13 cellular contexts compared by ENCODE assay signal in the genomic region with DNA sequence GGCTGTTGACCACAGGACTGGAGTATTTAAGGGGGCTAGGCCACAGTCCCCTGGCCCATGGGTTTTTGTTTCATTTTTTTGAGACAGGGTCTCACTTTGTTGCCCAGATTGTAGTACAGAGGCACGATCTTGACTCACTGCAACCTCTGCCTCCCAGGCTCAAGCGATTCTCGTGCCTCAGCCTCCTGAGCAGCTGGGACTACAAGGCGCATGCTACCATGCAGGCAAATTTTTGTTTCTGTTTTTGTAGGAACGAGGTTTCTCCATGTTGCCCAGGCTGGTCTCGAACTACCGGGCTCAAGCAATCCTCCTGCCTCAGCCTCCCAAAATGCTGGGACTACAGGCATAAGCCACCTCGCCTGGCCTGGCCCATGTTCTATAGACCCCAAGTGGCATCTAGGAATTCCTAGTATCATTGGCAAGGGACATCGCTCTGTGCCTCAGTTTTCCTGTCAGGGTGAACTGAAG. TPM values are rescaled to one million over a fixed set of nuclear protein-coding genes. Genes with fewer than 3 reads are reported as not detected.
DNase-seq lines count a peak whose midpoint lies in the region; ATAC-seq and TF ChIP-seq lines count a peak whose summit lies in the region.
"Had no signal": no experiment of that assay in that cellular context is flagged by ENCODE, and none has a peak within 500 bp of the region (broad histone marks: within the 10 kb centered on the region; RNA-seq: fewer than 3 reads in every experiment).

No MANE protein-coding gene starts in this region.

- peaks cover 64% of the 10 kb centered on the region for H3K4me1 ChIP-seq in Caco-2
- peaks cover 2 to 94% (median 73%) of the 10 kb centered on the region in 3 donors for H3K4me1 ChIP-seq in gastroesophageal sphincter
- H3K4me1 ChIP-seq in gastrocnemius medialis = peaks cover 86 to 87% of the 10 kb centered on the region in 2 donors
- peaks cover 51% of the 10 kb centered on the region for H3K4me1 ChIP-seq in CD4-positive, alpha-beta memory T cell (ENCODE audit: insufficient read depth, low read length)

- no TSS peak for BruUV-seq in Caco-2 (replicated peaks; lab: Mats Ljungman, UMichigan)

- TF ChIP-seq EP300 in gastroesophageal sphincter (IDR thresholded peaks at IDR 0.05) = no peak

- ATAC-seq in gastroesophageal sphincter = no peak
- no peak for ATAC-seq in gastrocnemius medialis
- no peak for ATAC-seq in GM18505 (IDR thresholded peaks at IDR 0.05; ENCODE audit: unreplicated experiment)
- no peak for ATAC-seq in GM19023 (IDR thresholded peaks at IDR 0.05; ENCODE audit: unreplicated experiment)
- ATAC-seq: stimulated activated naive CD8-positive, alpha-beta T cell treated with anti-CD3 and anti-CD28 coated beads, Interleukin-15, Interleukin-2, amounts not matched to agents 100 U/mL and 50 U/mL, for 24 hours had no signal

- DNase-seq in Caco-2 (no peak), RWPE1 (ENCODE audit: low spot score) (no peak), gastrocnemius medialis (no peak), dermis blood vessel endothelial cell (no peak)
- DNase-seq in CD4-positive, alpha-beta memory T cell = no peak
- DNase-seq: activated naive CD4-positive, alpha-beta T cell treated with anti-CD3 and anti-CD28 coated beads, Interleukin-2, amount 50 U/mL, for 16 hours; NCI-H774; stimulated activated CD4-positive, alpha-beta T cell treated with anti-CD3 and anti-CD28 coated beads, Interleukin-12 subunit alpha, Interleukin-12 subunit beta, amount 100 ng/mL, for 4 hours; stimulated activated naive CD8-positive, alpha-beta T cell treated with anti-CD3 and anti-CD28 coated beads, Interleukin-15, Interleukin-2, amounts not matched to agents 100 U/mL and 50 U/mL, for 24 hours had no signal

- intact Hi-C loops in Caco-2 (cut with micrococcal nuclease; ENCODE audit: unreplicated experiment) = no loop called here
- intact Hi-C loops in gastrocnemius medialis (cut with DNase I; ENCODE audit: low total_unique reads) = loop anchor here (5.0 to 10.0 kb wide), 5 partner anchors 80 to 538 kb away; partner anchors contain the start of genes MEF2D, MRPL24 and PEAR1
- intact Hi-C loops in CD4-positive, alpha-beta memory T cell (cut with micrococcal nuclease) = no loop called here

- TF ChIP-seq POLR2A in gastroesophageal sphincter (IDR thresholded peaks at IDR 0.05) (no peak), gastrocnemius medialis (IDR thresholded peaks at IDR 0.05) (no peak), GM18505 (IDR thresholded peaks at IDR 0.05; ENCODE audit: borderline replicate concordance, extremely low read depth, insufficient read depth, insufficient read length) (no peak)

- H3K27ac Mint-ChIP-seq in Caco-2 (ENCODE audit: unreplicated experiment) = peak overlapping the region; percentile 89
- H3K27ac Mint-ChIP-seq in CD4-positive, alpha-beta memory T cell = no peak overlapping the region

- H3K9me3 ChIP-seq in Caco-2 (no peaks in the 10 kb centered on the region), gastroesophageal sphincter (no peaks in the 10 kb centered on the region), gastrocnemius medialis (no peaks in the 10 kb centered on the region)
- H3K9me3 ChIP-seq in CD4-positive, alpha-beta memory T cell (ENCODE audit: control insufficient read depth in 1 of 2, low read length in 2 of 2) = no peaks in the 10 kb centered on the region

- H3K27ac ChIP-seq in RWPE1 = peak overlapping the region; percentile 89
- peak overlapping the region in 3 of 4 donors; percentile 81 to 85 (median 84) for H3K27ac ChIP-seq in gastroesophageal sphincter
- H3K27ac ChIP-seq in gastrocnemius medialis = peak overlapping the region; percentile 91 to 97 (median 94)
- no peak overlapping the region for H3K27ac ChIP-seq in CD4-positive, alpha-beta memory T cell (ENCODE audit: low read depth, low read length)

- POLR2A ChIA-PET in Caco-2 (lab: Charles Lee) = interaction anchor here (0.6 to 1.9 kb wide), 2 partner anchors 14 to 187 kb away, joined by 10 to 28 read pairs; partner anchors contain the start of gene NES
- POLR2A ChIA-PET in RWPE1 (lab: Yijun Ruan, JAX; ENCODE audit: low non-redundant PET) = no interaction called here
- POLR2A ChIA-PET in CD4-positive, alpha-beta memory T cell (lab: Charles Lee; ENCODE audit: partially characterized antibody) = no interaction called here

- no peaks in the 10 kb centered on the region for H3K27me3 ChIP-seq in Caco-2 (replicated peaks; ENCODE audit: control insufficient read depth, insufficient read depth, low read length)
- peaks cover 8% of the 10 kb centered on the region for H3K27me3 ChIP-seq in gastroesophageal sphincter
- no peaks in the 10 kb centered on the region for H3K27me3 ChIP-seq in gastrocnemius medialis
- H3K27me3 ChIP-seq in CD4-positive, alpha-beta memory T cell (ENCODE audit: insufficient read depth, low read length) = no peaks in the 10 kb centered on the region

- H3K36me3 ChIP-seq in Caco-2 (ENCODE audit: control insufficient read depth, insufficient read depth, low read length) = no peaks in the 10 kb centered on the region
- H3K36me3 ChIP-seq in gastroesophageal sphincter = no peaks in the 10 kb centered on the region
- H3K36me3 ChIP-seq in gastrocnemius medialis = no peaks in the 10 kb centered on the region
- no peaks in the 10 kb centered on the region for H3K36me3 ChIP-seq in CD4-positive, alpha-beta memory T cell (ENCODE audit: insufficient read depth, low read length)

- no peaks in the 10 kb centered on the region for H3K9me3 Mint-ChIP-seq in Caco-2 (ENCODE audit: unreplicated experiment)
- no peaks in the 10 kb centered on the region for H3K9me3 Mint-ChIP-seq in CD4-positive, alpha-beta memory T cell

- no peaks in the 10 kb centered on the region for H3K27me3 Mint-ChIP-seq in Caco-2 (ENCODE audit: insufficient read depth, unreplicated experiment)
- peaks cover 0 to 2% of the 10 kb centered on the region in 2 donors for H3K27me3 Mint-ChIP-seq in CD4-positive, alpha-beta memory T cell

- no peak for TF ChIP-seq CTCF in Caco-2 (IDR thresholded peaks at IDR 0.05; ENCODE audit: insufficient read depth in 1 of 2, low read depth in 1 of 2, low read length in 1 of 2, severe bottlenecking in 1 of 2, unreplicated experiment in 1 of 2)
- TF ChIP-seq CTCF in RWPE1 (conservative IDR thresholded peaks at IDR 0.05; ENCODE audit: low read depth) = no peak
- TF ChIP-seq CTCF in gastroesophageal sphincter (IDR thresholded peaks at IDR 0.05) = no peak
- TF ChIP-seq CTCF in gastrocnemius medialis (IDR thresholded peaks at IDR 0.05 in 4 of 5, conservative IDR thresholded peaks at IDR 0.05 in 1 of 5) = no peak

- H3K4me1 Mint-ChIP-seq in Caco-2 (ENCODE audit: low read depth, unreplicated experiment) = peaks cover 66% of the 10 kb centered on the region
- peaks cover 23 to 48% (median 31%) of the 10 kb centered on the region in 4 donors for H3K4me1 Mint-ChIP-seq in CD4-positive, alpha-beta memory T cell

- in situ Hi-C loops in gastrocnemius medialis (cut with MboI; ENCODE audit: low sequenced_read_pairs in 4 of 4) = no loop called here

- CTCF ChIA-PET in Caco-2 (lab: Charles Lee) = interaction anchor here (0.7 kb wide), 1 partner anchor 464 kb away, joined by 5 read pairs; no protein-coding TSS in a partner anchor
- CTCF ChIA-PET in RWPE1 (lab: Yijun Ruan, JAX) = interaction anchor here (0.6 to 2.2 kb wide), 3 partner anchors 27 to 363 kb away, joined by 4 to 15 read pairs (median 8); no protein-coding TSS in a partner anchor
- CTCF ChIA-PET in CD4-positive, alpha-beta memory T cell (lab: Charles Lee; ENCODE audit: partially characterized antibody) = interaction anchor here (1.0 to 3.5 kb wide), 4 partner anchors 14 to 64 kb away, joined by 3 to 41 read pairs (median 23); partner anchors contain the start of genes ISG20L2, METTL25B and NES

- 74 to 89% methylated on average over 3 to 5 of the region's 9 CpGs for WGBS in gastroesophageal sphincter (ENCODE audit: low coverage in 1 of 2), 2 donors

- H3K4me3 Mint-ChIP-seq in Caco-2 (ENCODE audit: unreplicated experiment) = no peak overlapping the region
- no peak overlapping the region for H3K4me3 Mint-ChIP-seq in CD4-positive, alpha-beta memory T cell

- H3K36me3 Mint-ChIP-seq in Caco-2 (ENCODE audit: insufficient read depth, unreplicated experiment) = peaks cover 4% of the 10 kb centered on the region
- no peaks in the 10 kb centered on the region for H3K36me3 Mint-ChIP-seq in CD4-positive, alpha-beta memory T cell

- H3K4me3 ChIP-seq in Caco-2 (ENCODE audit: low read depth, low read length) (no peak overlapping the region), gastroesophageal sphincter (no peak overlapping the region), gastrocnemius medialis (no peak overlapping the region)
- H3K4me3 ChIP-seq in CD4-positive, alpha-beta memory T cell (ENCODE audit: low read length in 2 of 2) = no peak overlapping the region

RNA-seq across cellular contexts. Expression of gene NES, which starts 14.6 kb away (rescaled TPM):
- total RNA-seq in Caco-2 (2022) (18.0 and 22.7 TPM in 2 replicates), gastroesophageal sphincter (10 to 100 TPM; 13.9 to 34.3 (median 23.9) TPM), gastrocnemius medialis (10 to 100 TPM; 13.7 to 60.9 (median 26.4) TPM), dermis blood vessel endothelial cell (65.6 and 78.8 TPM in 2 replicates)
- not detected for total RNA-seq in CD4-positive, alpha-beta memory T cell
- polyA plus RNA-seq in CD4-positive, alpha-beta memory T cell = not detected

RNA-seq across cellular contexts. Expression of gene BCAN, which starts 20.7 kb away (rescaled TPM):
- total RNA-seq in Caco-2 (2022) (not detected in 2 replicates), gastroesophageal sphincter (1 to 10 TPM in 2 of 4 donors, under 1 TPM in 1, not detected in 1; 0.50 to 5.0 (median 1.9) TPM), gastrocnemius medialis (under 1 TPM in 2 of 4 donors, not detected in 2; 0.26 to 0.29 TPM), dermis blood vessel endothelial cell (not detected in 2 replicates)
- not detected for total RNA-seq in CD4-positive, alpha-beta memory T cell
- not detected for polyA plus RNA-seq in CD4-positive, alpha-beta memory T cell
- total RNA-seq: LHCN-M2 had no signal

RNA-seq across cellular contexts. Expression of gene CRABP2, which starts 42.8 kb away (rescaled TPM):
- total RNA-seq in Caco-2 (2022) = 27.1 and 30.6 TPM in 2 replicates
- total RNA-seq in gastroesophageal sphincter = 10 to 100 TPM in 1 of 4 donors, 1 to 10 TPM in 2, under 1 TPM in 1; 0.54 to 36.7 (median 6.0) TPM
- 1 to 10 TPM in 1 of 4 donors, under 1 TPM in 1, not detected in 2; 0.98 to 1.3 TPM for total RNA-seq in gastrocnemius medialis
- total RNA-seq in dermis blood vessel endothelial cell = 0.34 TPM in 1 of 2 replicates, not detected in the other
- under 1 TPM; 0.55 to 0.61 TPM for total RNA-seq in CD4-positive, alpha-beta memory T cell
- polyA plus RNA-seq in CD4-positive, alpha-beta memory T cell = under 1 TPM in 1 of 2 donors, not detected in 1; 0.21 TPM

RNA-seq across cellular contexts. Expression of gene HAPLN2, which starts 43.4 kb away (rescaled TPM):
- not detected in 2 replicates for total RNA-seq in Caco-2 (2022)
- 1 to 10 TPM in 2 of 4 donors, under 1 TPM in 2; 0.13 to 3.0 (median 1.2) TPM for total RNA-seq in gastroesophageal sphincter
- total RNA-seq in gastrocnemius medialis = 1 to 10 TPM in 3 of 4 donors, under 1 TPM in 1; 0.53 to 6.0 (median 3.0) TPM
- total RNA-seq in dermis blood vessel endothelial cell = not detected in 2 replicates
- total RNA-seq in CD4-positive, alpha-beta memory T cell = not detected
- polyA plus RNA-seq in CD4-positive, alpha-beta memory T cell = not detected
- total RNA-seq: LHCN-M2 had no signal

Comparison
In these comparisons a context has a peak if more than half of its experiments do, and no peak if none do; other contexts are left out.
1. RNA of gene NES, which starts 14.6 kb away (total RNA-seq): 65.6 to 78.8 TPM in dermis blood vessel endothelial cell, 13.7 to 60.9 TPM in gastrocnemius medialis, 13.9 to 34.3 TPM in gastroesophageal sphincter and 18.0 to 22.7 TPM in Caco-2; not detected in CD4-positive, alpha-beta memory T cell; every median in the first group is over 10 times any median in the second.